Comparison of ENCODE assay signal across 27 cellular contexts in the genomic region with DNA sequence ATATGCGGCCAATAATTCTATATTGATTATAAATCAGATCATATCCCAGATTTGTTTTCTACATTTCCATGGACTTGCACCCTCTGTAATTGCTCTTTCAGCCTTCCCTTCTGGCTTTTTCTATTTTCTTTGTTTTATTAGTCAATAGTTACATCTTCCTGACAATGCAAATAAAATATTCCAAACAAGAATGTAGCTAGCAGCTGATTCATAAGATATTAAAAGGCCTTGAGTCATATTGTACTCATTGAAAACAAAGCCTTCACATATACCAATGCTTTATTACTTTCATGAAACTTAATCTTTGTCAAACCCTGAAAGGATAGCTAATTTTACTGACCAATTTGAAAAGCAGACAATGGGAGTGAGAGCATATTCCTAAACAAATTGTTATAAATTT.
"Had no signal": no experiment of that assay in that cellular context is flagged by ENCODE, and none has a peak within 500 bp of the region (broad histone marks: within the 10 kb centered on the region; RNA-seq: fewer than 3 reads in every experiment).

No MANE protein-coding gene starts in this region.

- ATAC-seq: gastroesophageal sphincter; heart left ventricle; left cardiac atrium; left lung; naive thymus-derived CD4-positive, alpha-beta T cell; right lobe of liver; stimulated activated effector memory CD8-positive, alpha-beta T cell treated with anti-CD3 and anti-CD28 coated beads, Interleukin-12 subunit alpha, Interleukin-12 subunit beta, amount 100 ng/mL, for 72 hours; stimulated activated naive CD8-positive, alpha-beta T cell treated with anti-CD3 and anti-CD28 coated beads, Interleukin-15, Interleukin-2, amounts not matched to agents 100 U/mL and 50 U/mL, for 24 hours had no signal

- H3K4me1 ChIP-seq: gastroesophageal sphincter, left lung, parathyroid adenoma, right lobe of liver, testis, tibial artery had no signal

- H3K27ac Mint-ChIP-seq: naive thymus-derived CD4-positive, alpha-beta T cell; nephron; neural progenitor cell; progenitor cell of endocrine pancreas; stimulated activated effector memory CD8-positive, alpha-beta T cell treated with anti-CD3 and anti-CD28 coated beads, Interleukin-12 subunit alpha, Interleukin-12 subunit beta, amount 100 ng/mL, for 72 hours; type B pancreatic cell had no signal

- H3K79me2 ChIP-seq: hepatocyte, parathyroid adenoma had no signal

- H3K4me2 ChIP-seq: hepatocyte, neural progenitor cell, smooth muscle cell had no signal

- H2AFZ ChIP-seq: hepatocyte, neural progenitor cell, parathyroid adenoma had no signal

- H3K4me3 Mint-ChIP-seq: naive thymus-derived CD4-positive, alpha-beta T cell; nephron; neural progenitor cell; stimulated activated effector memory CD8-positive, alpha-beta T cell treated with anti-CD3 and anti-CD28 coated beads, Interleukin-12 subunit alpha, Interleukin-12 subunit beta, amount 100 ng/mL, for 72 hours; type B pancreatic cell had no signal

- H3K27me3 ChIP-seq: neural progenitor cell, testis had no signal

- DNase-seq: dermis blood vessel endothelial cell; effector memory CD4-positive, alpha-beta T cell; heart left ventricle; kidney; left cardiac atrium; left lung; mesendoderm; midbrain; naive thymus-derived CD4-positive, alpha-beta T cell; right lobe of liver; stimulated activated CD4-positive, alpha-beta T cell treated with anti-CD3 and anti-CD28 coated beads, Interleukin-12 subunit alpha, Interleukin-12 subunit beta, amount 100 ng/mL, for 4 hours; stimulated activated CD4-positive, alpha-beta T cell treated with anti-CD3 and anti-CD28 coated beads, Interleukin-2, amount 100 ng/mL, for 24 hours; stimulated activated CD4-positive, alpha-beta T cell treated with anti-CD3 and anti-CD28 coated beads, Interleukin-4, amount 100 ng/mL, for 24 hours; stimulated activated naive CD8-positive, alpha-beta T cell treated with anti-CD3 and anti-CD28 coated beads, Interleukin-15, Interleukin-2, amounts not matched to agents 100 U/mL and 50 U/mL, for 24 hours; substantia nigra; testis; tibial artery had no signal

- H3K36me3 ChIP-seq: gastroesophageal sphincter, heart left ventricle, left lung, neural progenitor cell, right lobe of liver, tibial artery had no signal

- H3K9me3 ChIP-seq: gastroesophageal sphincter, heart left ventricle, left lung, right lobe of liver, testis, tibial artery had no signal

- H3K27ac ChIP-seq: coronary artery, gastroesophageal sphincter, heart left ventricle, hepatocyte, left lung, neural progenitor cell, parathyroid adenoma, right lobe of liver, testis, tibial artery had no signal

- H3K36me3 Mint-ChIP-seq: neural progenitor cell; stimulated activated effector memory CD8-positive, alpha-beta T cell treated with anti-CD3 and anti-CD28 coated beads, Interleukin-12 subunit alpha, Interleukin-12 subunit beta, amount 100 ng/mL, for 72 hours; type B pancreatic cell had no signal

- H3K4me3 ChIP-seq: coronary artery, gastroesophageal sphincter, heart left ventricle, hepatocyte, left lung, neural progenitor cell, right lobe of liver, smooth muscle cell, testis, tibial artery had no signal

- H3K9ac ChIP-seq: neural progenitor cell, parathyroid adenoma had no signal

- H3K4me1 Mint-ChIP-seq: nephron had no signal

- H3K9me3 Mint-ChIP-seq: nephron; stimulated activated effector memory CD8-positive, alpha-beta T cell treated with anti-CD3 and anti-CD28 coated beads, Interleukin-12 subunit alpha, Interleukin-12 subunit beta, amount 100 ng/mL, for 72 hours; type B pancreatic cell had no signal
